In genomic region chr4:140884431-140885058, GRCh38 we compare ENCODE assay signal across 8 cellular contexts.
A peak's percentile ranks its signal among the peaks of the same experiment; 100 is the strongest.
DNase-seq lines count a peak whose midpoint lies in the region; ATAC-seq, FAIRE-seq and TF ChIP-seq lines count a peak whose summit lies in the region.

No MANE protein-coding gene starts in this region.

- peak; percentile 68 for DNase-seq in EL
- DNase-seq in NCI-H69 (lab: John Stamatoyannopoulos, UW), result peak; percentile 81
- peak; percentile 9 for DNase-seq in GM12878 (ENCODE audit: low read depth, low spot score)
- peak; percentile 75 for DNase-seq in iris pigment epithelial cell (ENCODE audit: low read depth)
- DNase-seq in tibial nerve (ENCODE audit: low spot score in 2 of 2), result peak in 1 of 2 donors; percentile 48
- no peak for DNase-seq in epidermal melanocyte (ENCODE audit: insufficient read length, low spot score)

- H3K27ac ChIP-seq in GM12878 (ENCODE audit: control insufficient read depth, insufficient read depth) (no peak overlapping the region), tibial nerve (no peak overlapping the region)

- H3K36me3 ChIP-seq in GM12878 (ENCODE audit: control insufficient read depth in 2 of 2, insufficient read depth in 2 of 2, low read length in 1 of 2), result no peaks in the 10 kb centered on the region
- H3K36me3 ChIP-seq in tibial nerve, result no peaks in the 10 kb centered on the region

- H3K4me1 ChIP-seq in GM12878 (ENCODE audit: control insufficient read depth, insufficient read depth, low read length) (no peaks in the 10 kb centered on the region), tibial nerve (no peaks in the 10 kb centered on the region)

- BruUV-seq in GM12878 (replicated peaks; lab: Mats Ljungman, UMichigan), result no TSS peak

- CTCF ChIA-PET in GM12878 (lab: Yijun Ruan, JAX), result interaction anchor here (0.5 to 3.1 kb wide), 13 partner anchors 15 to 1281 kb away, joined by 3 to 19 read pairs (median 5); no protein-coding TSS in a partner anchor

- POLR2A ChIA-PET in GM12878 (lab: Charles Lee), result no interaction called here

- intact Hi-C loops in GM12878 (cut with micrococcal nuclease; ENCODE audit: unreplicated experiment), result loop anchor here (1.0 kb wide), 1 partner anchor 23 kb away; no protein-coding TSS in a partner anchor

- SMC1A ChIA-PET in GM12878 (lab: Charles Lee; ENCODE audit: uncharacterized antibody, unreplicated experiment), result interaction anchor here (0.7 to 1.7 kb wide), 7 partner anchors 11 to 554 kb away, joined by 3 to 10 read pairs (median 4); no protein-coding TSS in a partner anchor

- WGBS in GM12878 (ENCODE audit: insufficient coverage, insufficient replicate concordance, low lambda C conversion rate, missing lambda C conversion rate), result 27% methylated on average over 4 of the region's 4 CpGs
- 49 to 55% methylated on average over 4 of the region's 4 CpGs for WGBS in tibial nerve, 2 donors

- no peak overlapping the region for H2AFZ ChIP-seq in GM12878 (ENCODE audit: control insufficient read depth, low read depth, low read length)

- TF ChIP-seq POLR2A in GM12878 (IDR thresholded peaks at IDR 0.05; ENCODE audit: low read depth, low read length) (no peak), tibial nerve (IDR thresholded peaks at IDR 0.05) (no peak)

- in situ Hi-C loops in GM12878 (cut with MboI), result no loop called here

- H3K9me3 ChIP-seq in GM12878 (replicated peaks; ENCODE audit: control insufficient read depth, insufficient read depth, low read length), result no peaks in the 10 kb centered on the region; the same call in 2 of the 3 replicates
- peaks cover 0 to 7% (median 4%) of the 10 kb centered on the region in 4 donors for H3K9me3 ChIP-seq in tibial nerve

- H3K4me3 ChIP-seq in GM12878, result no peak overlapping the region
- no peak overlapping the region for H3K4me3 ChIP-seq in tibial nerve

- peak; percentile 94 for FAIRE-seq in GM12878 (lab: Jason Lieb, UNC)

- peak; percentile 77 to 82 (median 80) for TF ChIP-seq CTCF in GM12878 (IDR thresholded peaks at IDR 0.05 in 2 of 3, conservative IDR thresholded peaks at IDR 0.05 in 1 of 3; ENCODE audit: control insufficient read depth in 2 of 3, extremely low read depth in 1 of 3, insufficient read depth in 1 of 3, low read depth in 3 of 3, low read length in 3 of 3)
- TF ChIP-seq CTCF in tibial nerve (IDR thresholded peaks at IDR 0.05), result peak in 4 of 5 experiments; percentile 25 to 46 (median 28)

- RAD21 ChIA-PET in GM12878 (lab: Charles Lee; ENCODE audit: unreplicated experiment), result interaction anchor here (1.5 kb wide), 2 partner anchors 20 to 525 kb away, joined by 3 read pairs; no protein-coding TSS in a partner anchor

- H4K20me1 ChIP-seq in GM12878 (ENCODE audit: control insufficient read depth, insufficient read depth), result no peaks in the 10 kb centered on the region

- no peaks in the 10 kb centered on the region for H3K79me2 ChIP-seq in GM12878 (ENCODE audit: control insufficient read depth, insufficient read depth, low read length)

- TF ChIP-seq EP300 in GM12878 (IDR thresholded peaks at IDR 0.05; ENCODE audit: borderline replicate concordance in 1 of 2, control insufficient read depth in 1 of 2, low read depth in 2 of 2, low read length in 2 of 2) (no peak), tibial nerve (IDR thresholded peaks at IDR 0.05) (no peak)

- no peaks in the 10 kb centered on the region for H3K27me3 ChIP-seq in GM12878 (replicated peaks in 1 of 2; ENCODE audit: control insufficient read depth in 2 of 2, insufficient read depth in 2 of 2, low read length in 1 of 2)
- no peaks in the 10 kb centered on the region for H3K27me3 ChIP-seq in tibial nerve

- no peak overlapping the region for H3K4me2 ChIP-seq in GM12878 (ENCODE audit: control insufficient read depth, insufficient read depth)

- peak; percentile 93 for TF ChIP-seq RAD21 in GM12878 (IDR thresholded peaks at IDR 0.05; ENCODE audit: insufficient read depth, low read depth, low read length)

- H3K9ac ChIP-seq in GM12878 (ENCODE audit: control insufficient read depth, insufficient read depth, low read length), result no peak overlapping the region

- ATAC-seq in GM19455 (IDR thresholded peaks at IDR 0.05; ENCODE audit: unreplicated experiment) (peak; percentile 93), HG03469 (IDR thresholded peaks at IDR 0.05; ENCODE audit: unreplicated experiment) (peak; percentile 76), GM12878 (peak; percentile 98)

TF ChIP-seq in GM12878, 131 proteins besides CTCF, POLR2A, EP300 and RAD21:
- TF ChIP-seq MTA3 (IDR thresholded peaks at IDR 0.05; ENCODE audit: borderline replicate concordance, low read length) (no peak), YY1 (IDR thresholded peaks at IDR 0.05; ENCODE audit: low read depth, low read length) (0 out of 2 replicates have a peak, but pooled peaks have one; percentile 33), ZNF384 (IDR thresholded peaks at IDR 0.05; ENCODE audit: borderline replicate concordance, low read depth, low read length) (0 out of 2 replicates have a peak, but pooled peaks have one; percentile 34), SMC3 (IDR thresholded peaks at IDR 0.05; ENCODE audit: borderline replicate concordance, low read length) (peak; percentile 87), SUPT20H (IDR thresholded peaks at IDR 0.05; ENCODE audit: borderline replicate concordance, control insufficient read depth, low read depth, low read length) (no peak), USF1 (IDR thresholded peaks at IDR 0.05; ENCODE audit: borderline replicate concordance, extremely low read length, insufficient read depth, low read depth, low read length) (peak; percentile 4), BHLHE40 (IDR thresholded peaks at IDR 0.05; ENCODE audit: borderline replicate concordance in 1 of 2, low read depth in 2 of 2, low read length in 1 of 2) (peak; percentile 69 to 79), ASH2L (IDR thresholded peaks at IDR 0.05; ENCODE audit: borderline replicate concordance, low read depth) (no peak)
- TF ChIP-seq, protein P1, sequence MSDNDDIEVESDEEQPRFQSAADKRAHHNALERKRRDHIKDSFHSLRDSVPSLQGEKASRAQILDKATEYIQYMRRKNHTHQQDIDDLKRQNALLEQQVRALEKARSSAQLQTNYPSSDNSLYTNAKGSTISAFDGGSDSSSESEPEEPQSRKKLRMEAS (IDR thresholded peaks at IDR 0.05; ENCODE audit: low read depth, low read length), result peak; percentile 72; the same call in 1 of the 2 replicates
TF ChIP-seq in GM12878: peak in this region for 6.
